4 cellular contexts compared by ENCODE assay signal in genomic region chr5:72677447-72677846, GRCh38.
"Had no signal": no experiment of that assay in that cellular context is flagged by ENCODE, and none has a peak within 500 bp of the region (broad histone marks: within the 10 kb centered on the region; RNA-seq: fewer than 3 reads in every experiment).

No MANE protein-coding gene starts in this region.

- H3K9me3 ChIP-seq: HAP-1 had no signal

- H3K4me3 ChIP-seq: GM23248, GM23338, HAP-1 had no signal

- H3K36me3 ChIP-seq: HAP-1 had no signal

- ATAC-seq: GM23338, HCT116 had no signal

- H3K27ac ChIP-seq: GM23248 had no signal

- H3K4me1 ChIP-seq: HAP-1 had no signal
